8 cellular contexts compared by ENCODE assay signal in the genomic region with DNA sequence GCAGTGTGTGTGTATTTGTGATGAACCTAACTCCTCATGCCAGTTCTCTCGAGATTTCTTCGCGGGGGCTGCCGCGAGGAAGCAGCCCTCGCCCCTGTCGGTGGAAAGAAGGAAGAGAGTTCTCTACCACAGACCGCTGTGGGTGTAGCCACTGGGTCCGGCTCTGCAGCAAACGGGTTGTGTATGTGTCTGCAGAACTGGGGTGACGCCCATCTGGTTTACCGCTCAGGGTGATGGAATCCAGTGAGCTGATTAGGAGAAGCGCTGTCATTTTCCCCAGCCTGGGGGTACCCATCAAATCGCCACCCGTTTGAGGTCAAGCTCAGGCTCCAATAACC. TPM values are rescaled to one million over a fixed set of nuclear protein-coding genes. Genes with fewer than 3 reads are reported as not detected.
DNase-seq lines count a peak whose midpoint lies in the region; ATAC-seq and TF ChIP-seq lines count a peak whose summit lies in the region.

No MANE protein-coding gene starts in this region.

- peaks cover 35% of the 10 kb centered on the region for H3K4me1 Mint-ChIP-seq in activated CD4-positive, alpha-beta T cell treated with anti-CD3 and anti-CD28 coated beads, Interleukin-2, amount 10 ng/mL, durations not matched to agents 24 days and 14 days

- peak overlapping the region; percentile 30 for H3K4me3 ChIP-seq in epithelial cell of esophagus (ENCODE audit: low read length)

- no peak for TF ChIP-seq CTCF in epithelial cell of esophagus (IDR thresholded peaks at IDR 0.05; ENCODE audit: insufficient read depth, low read depth, low read length, missing control alignments)

- H3K36me3 Mint-ChIP-seq in activated CD4-positive, alpha-beta T cell treated with anti-CD3 and anti-CD28 coated beads, Interleukin-2, amount 10 ng/mL, durations not matched to agents 24 days and 14 days (ENCODE audit: low read depth): no peaks in the 10 kb centered on the region

- intact Hi-C loops in activated CD4-positive, alpha-beta T cell treated with anti-CD3 and anti-CD28 coated beads, Interleukin-2, amount 10 ng/mL, durations not matched to agents 24 days and 14 days (cut with micrococcal nuclease): loop anchor here (1.0 to 5.0 kb wide), 4 partner anchors 9 to 317 kb away; a partner anchor contains a TSS
- intact Hi-C loops in sciatic nerve (cut with DNase I): no loop called here

- peaks cover 6% of the 10 kb centered on the region for H3K27me3 Mint-ChIP-seq in activated CD4-positive, alpha-beta T cell treated with anti-CD3 and anti-CD28 coated beads, Interleukin-2, amount 10 ng/mL, durations not matched to agents 24 days and 14 days

- peak; percentile 4 for ATAC-seq in sciatic nerve
- no peak for ATAC-seq in HG03342 (IDR thresholded peaks at IDR 0.05; ENCODE audit: unreplicated experiment)

- DNase-seq in NCI-H748 (lab: John Stamatoyannopoulos, UW; ENCODE audit: unreplicated experiment) (peak; percentile 48), NCI-H748 treated with DMSO at 0.1 percent for 48 hours (lab: John Stamatoyannopoulos, UW) (no peak), epithelial cell of esophagus (ENCODE audit: low read depth) (peak; percentile 50), sciatic nerve (ENCODE audit: low spot score) (peak; percentile 68), cerebellar cortex (ENCODE audit: low spot score) (no peak), DMS79 treated with DMSO at 0.1 percent for 48 hours (lab: John Stamatoyannopoulos, UW) (no peak)
- DNase-seq in activated CD4-positive, alpha-beta T cell treated with anti-CD3 and anti-CD28 coated beads, Interleukin-2, amount 10 ng/mL, durations not matched to agents 24 days and 14 days: peak; percentile 93

- peak overlapping the region; percentile 82 for H3K27ac Mint-ChIP-seq in activated CD4-positive, alpha-beta T cell treated with anti-CD3 and anti-CD28 coated beads, Interleukin-2, amount 10 ng/mL, durations not matched to agents 24 days and 14 days

- H3K9me3 Mint-ChIP-seq in activated CD4-positive, alpha-beta T cell treated with anti-CD3 and anti-CD28 coated beads, Interleukin-2, amount 10 ng/mL, durations not matched to agents 24 days and 14 days: no peaks in the 10 kb centered on the region

- H3K4me3 Mint-ChIP-seq in activated CD4-positive, alpha-beta T cell treated with anti-CD3 and anti-CD28 coated beads, Interleukin-2, amount 10 ng/mL, durations not matched to agents 24 days and 14 days: peak overlapping the region; percentile 83

RNA-seq across cellular contexts. Expression of a gene that starts 7.7 kb away (rescaled TPM):
- 5.6 and 6.4 TPM in 2 replicates for total RNA-seq in activated CD4-positive, alpha-beta T cell treated with anti-CD3 and anti-CD28 coated beads, Interleukin-2, amount 10 ng/mL, durations not matched to agents 24 days and 14 days
- 21.5 TPM for total RNA-seq in sciatic nerve

RNA-seq across cellular contexts. Expression of a gene that starts 22.1 kb away (rescaled TPM):
- 43.1 and 49.8 TPM in 2 replicates for total RNA-seq in activated CD4-positive, alpha-beta T cell treated with anti-CD3 and anti-CD28 coated beads, Interleukin-2, amount 10 ng/mL, durations not matched to agents 24 days and 14 days
- 22.4 TPM for total RNA-seq in sciatic nerve

RNA-seq across cellular contexts. Expression of a gene that starts 25.6 kb away (rescaled TPM):
- 91.3 and 91.4 TPM in 2 replicates for total RNA-seq in activated CD4-positive, alpha-beta T cell treated with anti-CD3 and anti-CD28 coated beads, Interleukin-2, amount 10 ng/mL, durations not matched to agents 24 days and 14 days
- 93.8 TPM for total RNA-seq in sciatic nerve

RNA-seq across cellular contexts. Expression of a gene that starts 46.5 kb away (rescaled TPM):
- 69.7 and 77.9 TPM in 2 replicates for total RNA-seq in activated CD4-positive, alpha-beta T cell treated with anti-CD3 and anti-CD28 coated beads, Interleukin-2, amount 10 ng/mL, durations not matched to agents 24 days and 14 days
- total RNA-seq in sciatic nerve: 39.9 TPM

RNA-seq across cellular contexts. Expression of a gene that starts 48.2 kb away (rescaled TPM):
- total RNA-seq in activated CD4-positive, alpha-beta T cell treated with anti-CD3 and anti-CD28 coated beads, Interleukin-2, amount 10 ng/mL, durations not matched to agents 24 days and 14 days: 20.0 and 20.1 TPM in 2 replicates
- 11.1 TPM for total RNA-seq in sciatic nerve

Comparison
In these comparisons a context has a peak if more than half of its experiments do, and no peak if none do; other contexts are left out.
1. DNase-seq: peak in NCI-H748 (single experiment), activated CD4-positive, alpha-beta T cell treated with anti-CD3 and anti-CD28 coated beads, Interleukin-2, amount 10 ng/mL, durations not matched to agents 24 days and 14 days (single experiment), epithelial cell of esophagus (single experiment) and sciatic nerve (single experiment); none in NCI-H748 treated with DMSO at 0.1 percent for 48 hours (single experiment), cerebellar cortex (single experiment) and DMS79 treated with DMSO at 0.1 percent for 48 hours (single experiment).